Comparison of ENCODE assay signal across 1 cellular context in the genomic region with DNA sequence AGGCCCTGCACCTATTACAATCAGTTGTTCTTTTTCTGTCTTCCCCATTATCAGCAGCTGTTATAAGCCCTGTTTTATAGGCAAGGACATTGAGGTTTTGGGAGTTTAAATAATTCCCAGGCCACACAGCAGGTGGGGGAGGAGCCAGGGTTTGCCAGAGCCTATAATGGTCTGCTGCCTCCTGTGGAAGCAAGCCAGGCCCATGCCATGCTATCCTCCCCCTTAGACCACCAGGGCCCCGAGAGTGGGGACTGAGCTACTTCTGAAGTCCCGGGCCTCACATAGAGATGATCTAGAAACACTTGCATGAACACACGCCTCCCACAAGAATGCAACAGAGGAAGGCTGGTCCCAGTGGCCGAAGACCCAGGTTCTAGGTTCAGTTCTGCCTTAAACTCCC.
TF ChIP-seq lines count a peak whose summit lies in the region.

No MANE protein-coding gene starts in this region.

TF ChIP-seq in HepG2, 621 proteins besides CTCF, POLR2A, EP300 and RAD21 (continued from another document):
- TF ChIP-seq FOXO4 (CRISPR knock-in tag; conservative IDR thresholded peaks at IDR 0.05) (0 out of 2 replicates have a peak, but pooled peaks have one; percentile 40), ZBTB34 (CRISPR knock-in tag; IDR thresholded peaks at IDR 0.05) (no peak)
TF ChIP-seq in HepG2: peak in this region for 1.
